16 cellular contexts compared by ENCODE assay signal in genomic region chr5:23466401-23466886, GRCh38. TPM values are rescaled to one million over a fixed set of nuclear protein-coding genes. Genes with fewer than 3 reads are reported as not detected.
DNase-seq lines count a peak whose midpoint lies in the region; ATAC-seq and TF ChIP-seq lines count a peak whose summit lies in the region.
"Had no signal": no experiment of that assay in that cellular context is flagged by ENCODE, and none has a peak within 500 bp of the region (broad histone marks: within the 10 kb centered on the region; RNA-seq: fewer than 3 reads in every experiment).

No MANE protein-coding gene starts in this region.

- H3K9me2 ChIP-seq in PC-9 (ENCODE audit: insufficient read depth) = no peaks in the 10 kb centered on the region

- H3K4ac ChIP-seq in H9 (ENCODE audit: low read depth, low read length) = no peak overlapping the region

- H3K14ac ChIP-seq in H9 (ENCODE audit: insufficient read depth, low read length) = no peak overlapping the region

- no peak overlapping the region for H3K27ac Mint-ChIP-seq in H9
- H3K27ac Mint-ChIP-seq: stimulated activated memory B cell treated with anti-CD40 and anti-IgM and Interleukin-4, amounts not matched to agents 10 μg/mL and 1 μg/mL and 100 μg/mL, for 72 hours had no signal

- H2BK120ac ChIP-seq in H9 (ENCODE audit: low read depth, low read length, poor library complexity, severe bottlenecking) = no peak overlapping the region

- no peak overlapping the region for H4K5ac ChIP-seq in H9 (ENCODE audit: insufficient read length, low read depth, low read length)

- no peaks in the 10 kb centered on the region for H3K79me1 ChIP-seq in H9 (ENCODE audit: insufficient read depth, low read depth, low read length, poor library complexity, severe bottlenecking)

- H4K8ac ChIP-seq in H9 (replicated peaks; ENCODE audit: insufficient read length, low read depth, low read length) = no peak overlapping the region

- POLR2A ChIA-PET in PC-9 (lab: Charles Lee; ENCODE audit: unreplicated experiment) = no interaction called here

- no peak overlapping the region for H2BK15ac ChIP-seq in H9 (ENCODE audit: low read depth, low read length)

- no peak overlapping the region for H3K4me2 ChIP-seq in PC-9
- no peak overlapping the region for H3K4me2 ChIP-seq in H9 (ENCODE audit: insufficient read depth, insufficient read length, low read length)

- H2BK12ac ChIP-seq in H9 (ENCODE audit: insufficient read length, low read depth, low read length) = no peak overlapping the region

- no peaks in the 10 kb centered on the region for H3K27me3 ChIP-seq in PC-9 (ENCODE audit: insufficient read depth, low read depth)
- no peaks in the 10 kb centered on the region for H3K27me3 ChIP-seq in H9 (ENCODE audit: insufficient read depth, low read length)
- H3K27me3 ChIP-seq: neutrophil had no signal

- ATAC-seq in HG03378 (IDR thresholded peaks at IDR 0.05; ENCODE audit: unreplicated experiment) = no peak
- ATAC-seq: left colon; Right ventricle myocardium inferior; stimulated activated memory B cell treated with anti-CD40 and anti-IgM and Interleukin-4, amounts not matched to agents 10 μg/mL and 1 μg/mL and 100 μg/mL, for 72 hours had no signal

- H3K79me2 ChIP-seq in PC-9 (ENCODE audit: low read depth) (no peaks in the 10 kb centered on the region), H9 (ENCODE audit: insufficient read depth, low read length) (no peaks in the 10 kb centered on the region)

- no peak overlapping the region for H2BK20ac ChIP-seq in H9 (ENCODE audit: low read depth, low read length, poor library complexity, severe bottlenecking)

- H3T11ph ChIP-seq in H9 (ENCODE audit: low read length) = no peak overlapping the region

- H3K4me1 Mint-ChIP-seq in H9 = peaks cover 0 to 3% of the 10 kb centered on the region in 2 experiments; a peak in 1 of 4 replicates
- H3K4me1 Mint-ChIP-seq: stimulated activated memory B cell treated with anti-CD40 and anti-IgM and Interleukin-4, amounts not matched to agents 10 μg/mL and 1 μg/mL and 100 μg/mL, for 72 hours had no signal

- intact Hi-C loops in PC-9 (cut with micrococcal nuclease; ENCODE audit: unreplicated experiment) = no loop called here

- H3K4me3 ChIP-seq in PC-9 (no peak overlapping the region), cardiac fibroblast (replicated peaks in 1 of 2; ENCODE audit: low read depth in 2 of 2, low read length in 2 of 2) (no peak overlapping the region), skeletal muscle cell (ENCODE audit: low read depth, low read length) (no peak overlapping the region)

- H3K36me3 Mint-ChIP-seq in H9 (ENCODE audit: insufficient read depth in 1 of 3, low read depth in 3 of 3) = peaks cover 4 to 14% (median 9%) of the 10 kb centered on the region in 3 experiments; a peak in 6 of 7 replicates
- H3K36me3 Mint-ChIP-seq: stimulated activated memory B cell treated with anti-CD40 and anti-IgM and Interleukin-4, amounts not matched to agents 10 μg/mL and 1 μg/mL and 100 μg/mL, for 72 hours had no signal

- H4K20me1 ChIP-seq in PC-9 (ENCODE audit: insufficient read depth) (no peaks in the 10 kb centered on the region), H9 (ENCODE audit: control insufficient read depth, insufficient read depth, insufficient read length) (no peaks in the 10 kb centered on the region)

- no peak overlapping the region for H3K9ac ChIP-seq in H9 (ENCODE audit: extremely low read depth, insufficient read length, low read length)

- no peak overlapping the region for H3K56ac ChIP-seq in H9 (ENCODE audit: insufficient read length, low read depth, low read length)

- no peaks in the 10 kb centered on the region for H3K36me3 ChIP-seq in PC-9 (ENCODE audit: low read depth)
- H3K36me3 ChIP-seq: neutrophil had no signal

- no peak overlapping the region for H2AK5ac ChIP-seq in H9 (ENCODE audit: insufficient read length, low read length)

- H3F3A ChIP-seq in PC-9 (ENCODE audit: insufficient read depth, low read depth) = peaks cover 3% of the 10 kb centered on the region; the same call in 1 of the 2 replicates

- H2BK5ac ChIP-seq in H9 (ENCODE audit: insufficient read length, low read length) = no peak overlapping the region

- H3K4me1 ChIP-seq in PC-9 (replicated peaks; ENCODE audit: insufficient read depth) (no peaks in the 10 kb centered on the region), H9 (ENCODE audit: insufficient read depth, low read length) (no peaks in the 10 kb centered on the region)

- H3K9me3 ChIP-seq in PC-9 (ENCODE audit: insufficient read depth, low read depth) (no peaks in the 10 kb centered on the region; the same call in 1 of the 2 replicates), H9 (ENCODE audit: control insufficient read depth, low read depth, low read length) (peaks cover 7% of the 10 kb centered on the region)
- H3K9me3 ChIP-seq: neutrophil had no signal

- no peaks in the 10 kb centered on the region for H3K23me2 ChIP-seq in H9 (ENCODE audit: insufficient read length, low read depth, low read length, poor library complexity, severe bottlenecking)

- CTCF ChIA-PET in PC-9 (lab: Charles Lee) = no interaction called here

- WGBS in H9 (ENCODE audit: extremely low coverage, insufficient read length, low lambda C conversion rate) = no CpG with 5 or more reads among the region's 2 CpGs

- TF ChIP-seq CTCF in PC-9 (conservative IDR thresholded peaks at IDR 0.05) (no peak), cardiac fibroblast (IDR thresholded peaks at IDR 0.05; ENCODE audit: low read depth, low read length) (no peak), H9 (conservative IDR thresholded peaks at IDR 0.05) (no peak)

- H2AFZ ChIP-seq in PC-9 (no peak overlapping the region), H9 (ENCODE audit: low read length) (no peak overlapping the region)

- H3K23ac ChIP-seq in H9 (ENCODE audit: insufficient read length, low read depth, low read length) = no peak overlapping the region

- H3K9me3 Mint-ChIP-seq in H9 = peaks cover 13 to 30% of the 10 kb centered on the region in 2 experiments

- peak; percentile 5 for DNase-seq in NCI-H1105 treated with DMSO at 0.1 percent for 48 hours (lab: John Stamatoyannopoulos, UW)
- no peak for DNase-seq in NCI-H1105 (lab: John Stamatoyannopoulos, UW)
- DNase-seq in PC-9 = peak; percentile 48 to 70
- DNase-seq in cardiac fibroblast (ENCODE audit: low read depth in 2 of 2) = peak; percentile 69 to 77
- DNase-seq in skeletal muscle cell (ENCODE audit: low read depth) = peak; percentile 20
- DNase-seq in H9 = no peak
- no peak for DNase-seq in SK-N-DZ (ENCODE audit: low spot score)
- DNase-seq: activated CD4-positive, alpha-beta T cell treated with anti-CD3 and anti-CD28 coated beads for 4 hours; activated effector memory CD4-positive, alpha-beta T cell treated with anti-CD3 and anti-CD28 coated beads, Interleukin-2, amount 50 U/mL, for 16 hours; left colon; NCI-H1436 treated with DMSO at 0.1 percent for 48 hours had no signal

- BruUV-seq in PC-9 (replicated peaks; lab: Mats Ljungman, UMichigan) = no TSS peak

- H3K18ac ChIP-seq in H9 (ENCODE audit: insufficient read length, low read depth, low read length) = no peak overlapping the region

- H3K27ac ChIP-seq in PC-9 (peak overlapping the region; percentile 16; the same call in 1 of the 2 replicates), H9 (ENCODE audit: insufficient read length, low read depth, low read length) (no peak overlapping the region)
- H3K27ac ChIP-seq: neutrophil had no signal

- H3K27me3 Mint-ChIP-seq in H9 (ENCODE audit: low read depth) = no peaks in the 10 kb centered on the region
- H3K27me3 Mint-ChIP-seq: stimulated activated memory B cell treated with anti-CD40 and anti-IgM and Interleukin-4, amounts not matched to agents 10 μg/mL and 1 μg/mL and 100 μg/mL, for 72 hours had no signal

- no peak overlapping the region for H3K4me3 Mint-ChIP-seq in H9
- H3K4me3 Mint-ChIP-seq: stimulated activated memory B cell treated with anti-CD40 and anti-IgM and Interleukin-4, amounts not matched to agents 10 μg/mL and 1 μg/mL and 100 μg/mL, for 72 hours had no signal

- no peak overlapping the region for H4K91ac ChIP-seq in H9 (ENCODE audit: insufficient read length, low read depth, low read length)

RNA-seq across cellular contexts. Expression of gene PRDM9, which starts 41.0 kb away (rescaled TPM):
- total RNA-seq in PC-9 (2021) (not detected in 2 replicates), H9 (2021) (not detected in 2 replicates)
- not detected in 2 replicates for polyA plus RNA-seq in SK-N-DZ (2014; cell fraction: cytosol; rRNA removed)
- not detected in 2 replicates for polyA plus RNA-seq in SK-N-DZ (2014; cell fraction: nucleus; rRNA removed)
- total RNA-seq: fibroblast of villous mesenchyme, left colon, Right ventricle myocardium inferior had no signal

Comparison
In these comparisons a context has a peak if more than half of its experiments do, and no peak if none do; other contexts are left out.
1. DNase-seq: peak in NCI-H1105 treated with DMSO at 0.1 percent for 48 hours (single experiment), PC-9 (2 of 2), cardiac fibroblast (2 of 2) and skeletal muscle cell (single experiment); none in NCI-H1105 (single experiment), H9 (single experiment) and SK-N-DZ (single experiment).